In genomic region chr3:50322386-50323091, GRCh38 we compare ENCODE assay signal across 8 cellular contexts. TPM values are rescaled to one million over a fixed set of nuclear protein-coding genes. Genes with fewer than 3 reads are reported as not detected.
DNase-seq lines count a peak whose midpoint lies in the region; ATAC-seq and TF ChIP-seq lines count a peak whose summit lies in the region.

A gene with protein sequence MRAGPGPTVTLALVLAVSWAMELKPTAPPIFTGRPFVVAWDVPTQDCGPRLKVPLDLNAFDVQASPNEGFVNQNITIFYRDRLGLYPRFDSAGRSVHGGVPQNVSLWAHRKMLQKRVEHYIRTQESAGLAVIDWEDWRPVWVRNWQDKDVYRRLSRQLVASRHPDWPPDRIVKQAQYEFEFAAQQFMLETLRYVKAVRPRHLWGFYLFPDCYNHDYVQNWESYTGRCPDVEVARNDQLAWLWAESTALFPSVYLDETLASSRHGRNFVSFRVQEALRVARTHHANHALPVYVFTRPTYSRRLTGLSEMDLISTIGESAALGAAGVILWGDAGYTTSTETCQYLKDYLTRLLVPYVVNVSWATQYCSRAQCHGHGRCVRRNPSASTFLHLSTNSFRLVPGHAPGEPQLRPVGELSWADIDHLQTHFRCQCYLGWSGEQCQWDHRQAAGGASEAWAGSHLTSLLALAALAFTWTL (minus strand): TSS chr3:50322745. CDS start chr3:50320489, 2,256 bp downstream.

- in situ Hi-C loops in brain microvascular endothelial cell (cut with HindIII; ENCODE audit: low pct_ligation_motif_present, low sequenced_read_pairs), result no loop called here

- intact Hi-C loops in left colon (cut with DNase I, micrococcal nuclease), result no loop called here

- H3K9ac ChIP-seq in subcutaneous abdominal adipose tissue (ENCODE audit: low read length in 5 of 5), result peak within 1 kb of the TSS in 4 of 5 donors; percentile 76 to 95 (median 84)

- no peaks in the 10 kb centered on the region for H3K9me3 ChIP-seq in subcutaneous abdominal adipose tissue (ENCODE audit: control insufficient read depth in 5 of 5, low read length in 5 of 5)

- TF ChIP-seq CTCF in AG10803 (conservative IDR thresholded peaks at IDR 0.05; ENCODE audit: low read length) (no peak), brain microvascular endothelial cell (IDR thresholded peaks at IDR 0.05; ENCODE audit: low read depth, low read length, missing control alignments) (peak; percentile 1)

- peaks cover 27 to 81% (median 78%) of the 10 kb centered on the region in 5 donors for H3K4me1 ChIP-seq in subcutaneous abdominal adipose tissue (ENCODE audit: control insufficient read depth in 5 of 5, insufficient read depth in 5 of 5, low read length in 5 of 5)

- peak within 1 kb of the TSS; percentile 100 for H3K27ac ChIP-seq in brain microvascular endothelial cell
- H3K27ac ChIP-seq in subcutaneous abdominal adipose tissue (ENCODE audit: low read depth, low read length), result peak within 1 kb of the TSS; percentile 86

- ATAC-seq in left colon (no peak), HG02610 (IDR thresholded peaks at IDR 0.05; ENCODE audit: unreplicated experiment) (no peak)

- peaks cover 12% of the 10 kb centered on the region for H3K36me3 ChIP-seq in brain microvascular endothelial cell (replicated peaks)
- H3K36me3 ChIP-seq in subcutaneous abdominal adipose tissue (ENCODE audit: control insufficient read depth in 5 of 5, insufficient read depth in 5 of 5, low read length in 5 of 5), result peaks cover 0 to 38% (median 33%) of the 10 kb centered on the region in 5 donors

- DNase-seq in AG10803 (ENCODE audit: low read depth) (no peak), LHCN-M2 (ENCODE audit: low read depth) (no peak), brain microvascular endothelial cell (no peak), left colon (peak; percentile 50 to 53), Kasumi-1 (lab: John Stamatoyannopoulos, UW) (no peak), nucleus accumbens (lab: John Stamatoyannopoulos, UW) (no peak)

- H3K4me3 ChIP-seq in AG10803 (ENCODE audit: low read length) (peak within 1 kb of the TSS; percentile 71), brain microvascular endothelial cell (ENCODE audit: low read depth, low read length) (peak within 1 kb of the TSS; percentile 78), subcutaneous abdominal adipose tissue (ENCODE audit: low read depth in 1 of 5, low read length in 5 of 5) (peak within 1 kb of the TSS; percentile 59 to 95 (median 79))

- no peaks in the 10 kb centered on the region for H3K27me3 ChIP-seq in brain microvascular endothelial cell (replicated peaks)
- H3K27me3 ChIP-seq in subcutaneous abdominal adipose tissue (ENCODE audit: control insufficient read depth in 5 of 5, insufficient read depth in 4 of 5, low read length in 5 of 5), result no peaks in the 10 kb centered on the region

RNA-seq across cellular contexts. Expression of the gene that starts here (rescaled TPM):
- 106 and 145 TPM in 2 replicates for total RNA-seq in LHCN-M2 (2014; rRNA removed)
- 41.0 TPM for polyA plus RNA-seq in LHCN-M2 (2012)
- total RNA-seq in left colon, result 10 to 100 TPM; 27.9 to 34.7 TPM

Comparison
In these comparisons a context has a peak if more than half of its experiments do, and no peak if none do; other contexts are left out.
1. DNase-seq: peak in left colon (2 of 2); none in AG10803 (single experiment), LHCN-M2 (single experiment), brain microvascular endothelial cell (single experiment), Kasumi-1 (0 of 2) and nucleus accumbens (0 of 56).
2. Peak in every context shown above with its lines, with median percentiles within 50 percentile points of each other: H3K4me3 ChIP-seq.